Comparison of ENCODE assay signal across 8 cellular contexts in genomic region chr10:60384708-60385398, GRCh38. TPM values are rescaled to one million over a fixed set of nuclear protein-coding genes. Genes with fewer than 3 reads are reported as not detected.
DNase-seq lines count a peak whose midpoint lies in the region; ATAC-seq, FAIRE-seq and TF ChIP-seq lines count a peak whose summit lies in the region.

No MANE protein-coding gene starts in this region.

- peak; percentile 99 for DNase-seq in ACHN
- peak; percentile 79 for DNase-seq in HTR-8/SVneo (ENCODE audit: insufficient read length, low spot score)
- peak; percentile 97 for DNase-seq in MCF 10A (ENCODE audit: unreplicated experiment)
- DNase-seq in kidney tubule cell (ENCODE audit: low spot score): peak; percentile 98
- DNase-seq in naive thymus-derived CD8-positive, alpha-beta T cell: no peak
- DNase-seq in posterior vena cava (ENCODE audit: low spot score): no peak
- DNase-seq in activated naive CD4-positive, alpha-beta T cell (lab: John Stamatoyannopoulos, UW): no peak

- FAIRE-seq in HTR-8/SVneo (lab: Jason Lieb, UNC): peak; percentile 54

- POLR2A ChIA-PET in MCF 10A (lab: Yijun Ruan, JAX): interaction anchor here (0.7 to 3.1 kb wide), 9 partner anchors 8 to 508 kb away, joined by 3 to 13 read pairs (median 3); no protein-coding TSS in a partner anchor
- POLR2A ChIA-PET in naive thymus-derived CD8-positive, alpha-beta T cell (lab: Charles Lee): no interaction called here

- H3K4me3 Mint-ChIP-seq in MCF 10A (ENCODE audit: unreplicated experiment): peak overlapping the region; percentile 20
- no peak overlapping the region for H3K4me3 Mint-ChIP-seq in activated T-helper 17 cell treated with anti-CD3 and anti-CD28 coated beads, Interleukin-2, amount 50 U/mL, for 72 hours
- no peak overlapping the region for H3K4me3 Mint-ChIP-seq in naive thymus-derived CD8-positive, alpha-beta T cell

- H3K4me1 Mint-ChIP-seq in MCF 10A (ENCODE audit: insufficient read depth, unreplicated experiment): peaks cover 28% of the 10 kb centered on the region
- peaks cover 16% of the 10 kb centered on the region for H3K4me1 Mint-ChIP-seq in activated T-helper 17 cell treated with anti-CD3 and anti-CD28 coated beads, Interleukin-2, amount 50 U/mL, for 72 hours
- peaks cover 2 to 9% (median 7%) of the 10 kb centered on the region in 4 donors for H3K4me1 Mint-ChIP-seq in naive thymus-derived CD8-positive, alpha-beta T cell

- no peak for TF ChIP-seq CTCF in MCF 10A (IDR thresholded peaks at IDR 0.05; ENCODE audit: unreplicated experiment)

- no peaks in the 10 kb centered on the region for H3K9me3 Mint-ChIP-seq in MCF 10A (ENCODE audit: unreplicated experiment)
- peaks cover 3% of the 10 kb centered on the region for H3K9me3 Mint-ChIP-seq in activated T-helper 17 cell treated with anti-CD3 and anti-CD28 coated beads, Interleukin-2, amount 50 U/mL, for 72 hours
- no peaks in the 10 kb centered on the region for H3K9me3 Mint-ChIP-seq in naive thymus-derived CD8-positive, alpha-beta T cell

- no peaks in the 10 kb centered on the region for H3K27me3 Mint-ChIP-seq in MCF 10A (ENCODE audit: insufficient read depth, unreplicated experiment)
- H3K27me3 Mint-ChIP-seq in activated T-helper 17 cell treated with anti-CD3 and anti-CD28 coated beads, Interleukin-2, amount 50 U/mL, for 72 hours: no peaks in the 10 kb centered on the region
- H3K27me3 Mint-ChIP-seq in naive thymus-derived CD8-positive, alpha-beta T cell: peaks cover 0 to 6% (median 0%) of the 10 kb centered on the region in 5 donors

- H3K27ac Mint-ChIP-seq in MCF 10A (ENCODE audit: low read depth, unreplicated experiment): peak overlapping the region; percentile 18
- no peak overlapping the region for H3K27ac Mint-ChIP-seq in activated T-helper 17 cell treated with anti-CD3 and anti-CD28 coated beads, Interleukin-2, amount 50 U/mL, for 72 hours
- H3K27ac Mint-ChIP-seq in naive thymus-derived CD8-positive, alpha-beta T cell: no peak overlapping the region

- in situ Hi-C loops in ACHN (cut with HindIII; ENCODE audit: low pct_ligation_motif_present, low pct_unique_long_range_greater_than_20kb, low sequenced_read_pairs): no loop called here

- no TSS peak for BruUV-seq in MCF 10A (replicated peaks; lab: Mats Ljungman, UMichigan)

- CTCF ChIA-PET in MCF 10A (lab: Yijun Ruan, JAX): interaction anchor here (0.6 to 1.3 kb wide), 2 partner anchors 56 to 58 kb away, joined by 3 read pairs; no protein-coding TSS in a partner anchor

- intact Hi-C loops in MCF 10A (cut with micrococcal nuclease): loop anchor here (2.0 to 5.0 kb wide), 2 partner anchors 30 to 47 kb away; no protein-coding TSS in a partner anchor
- intact Hi-C loops in posterior vena cava (cut with DNase I): no loop called here

- no peak for ATAC-seq in activated T-helper 17 cell treated with anti-CD3 and anti-CD28 coated beads, Interleukin-2, amount 50 U/mL, for 72 hours (replicated peaks)
- ATAC-seq in naive thymus-derived CD8-positive, alpha-beta T cell: no peak

- H3K36me3 Mint-ChIP-seq in MCF 10A (ENCODE audit: insufficient read depth, unreplicated experiment): no peaks in the 10 kb centered on the region
- H3K36me3 Mint-ChIP-seq in activated T-helper 17 cell treated with anti-CD3 and anti-CD28 coated beads, Interleukin-2, amount 50 U/mL, for 72 hours (ENCODE audit: low read depth): peaks cover under 1% of the 10 kb centered on the region
- no peaks in the 10 kb centered on the region for H3K36me3 Mint-ChIP-seq in naive thymus-derived CD8-positive, alpha-beta T cell

RNA-seq across cellular contexts. Expression of gene ANK3, which starts 4.8 kb away (rescaled TPM):
- total RNA-seq in MCF 10A (2022) (3.3 and 6.7 TPM in 2 replicates), posterior vena cava (1 to 10 TPM; 5.7 to 6.1 TPM)
- 10 to 100 TPM; 56.2 to 78.2 TPM for total RNA-seq in activated T-helper 17 cell treated with anti-CD3 and anti-CD28 coated beads, Interleukin-2, amount 50 U/mL, for 72 hours
- total RNA-seq in naive thymus-derived CD8-positive, alpha-beta T cell: 1 to 10 TPM; 1.6 TPM
- polyA plus RNA-seq in naive thymus-derived CD8-positive, alpha-beta T cell: 1 to 10 TPM; 1.2 to 9.0 (median 4.3) TPM

Comparison
In these comparisons a context has a peak if more than half of its experiments do, and no peak if none do; other contexts are left out.
1. DNase-seq: peak in ACHN (single experiment), HTR-8/SVneo (single experiment), MCF 10A (single experiment) and kidney tubule cell (single experiment); none in naive thymus-derived CD8-positive, alpha-beta T cell (0 of 10), posterior vena cava (single experiment) and activated naive CD4-positive, alpha-beta T cell (0 of 4).